In the genomic region with DNA sequence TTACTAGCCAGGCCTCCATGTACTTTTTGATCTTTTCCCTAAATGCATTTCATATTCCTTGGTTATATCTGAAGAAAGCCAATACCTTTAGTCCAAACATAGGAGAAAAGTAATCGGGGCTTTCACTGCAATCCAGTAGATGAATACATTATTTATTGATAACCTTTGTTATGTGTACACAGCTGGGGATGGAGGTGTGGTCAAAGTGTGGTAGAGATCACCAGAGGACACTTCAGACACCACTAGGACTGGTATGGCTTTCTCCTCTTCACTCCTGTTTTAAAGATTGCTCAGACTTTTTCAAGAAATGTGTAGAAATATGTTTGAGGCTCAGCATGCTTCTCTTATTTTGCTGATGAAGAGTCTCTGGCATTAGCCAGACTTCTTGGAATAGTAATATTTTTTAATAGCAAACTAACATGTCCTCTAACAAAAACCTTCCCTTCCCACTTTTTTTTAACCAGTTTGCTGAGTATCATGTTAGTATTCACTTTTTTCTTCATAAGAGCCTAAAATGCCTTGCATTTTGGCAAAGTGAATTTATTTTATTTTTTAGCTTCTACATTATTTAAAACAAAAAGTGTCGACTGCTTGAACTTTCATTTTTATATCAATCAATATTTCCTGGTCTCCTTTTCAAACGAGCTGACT, we compare ENCODE assay signal across 8 cellular contexts.
DNase-seq lines count a peak whose midpoint lies in the region; ATAC-seq and TF ChIP-seq lines count a peak whose summit lies in the region.

No MANE protein-coding gene starts in this region.

- peaks cover 70% of the 10 kb centered on the region for H3K4me1 Mint-ChIP-seq in activated naive CD8-positive, alpha-beta T cell treated with anti-CD3 and anti-CD28 coated beads, Interleukin-2, amount 50 U/mL, for 24 hours

- peak overlapping the region; percentile 83 for H3K27ac Mint-ChIP-seq in activated naive CD8-positive, alpha-beta T cell treated with anti-CD3 and anti-CD28 coated beads, Interleukin-2, amount 50 U/mL, for 24 hours

- no peak for TF ChIP-seq CTCF in neutrophil (IDR thresholded peaks at IDR 0.05)

- H3K4me3 Mint-ChIP-seq in activated naive CD8-positive, alpha-beta T cell treated with anti-CD3 and anti-CD28 coated beads, Interleukin-2, amount 50 U/mL, for 24 hours: peak overlapping the region; percentile 82

- H3K4me1 ChIP-seq in neutrophil (ENCODE audit: control insufficient read depth in 1 of 2, insufficient read depth in 1 of 2, low read depth in 1 of 2, low read length in 1 of 2): peaks cover 76 to 78% of the 10 kb centered on the region in 2 experiments

- no peaks in the 10 kb centered on the region for H3K27me3 Mint-ChIP-seq in activated naive CD8-positive, alpha-beta T cell treated with anti-CD3 and anti-CD28 coated beads, Interleukin-2, amount 50 U/mL, for 24 hours

- ATAC-seq in GM18867 (IDR thresholded peaks at IDR 0.05; ENCODE audit: unreplicated experiment) (peak; percentile 42), HG03432 (IDR thresholded peaks at IDR 0.05; ENCODE audit: unreplicated experiment) (peak; percentile 41), HG03565 (IDR thresholded peaks at IDR 0.05; ENCODE audit: unreplicated experiment) (no peak)
- peak; percentile 41 for ATAC-seq in activated naive CD8-positive, alpha-beta T cell treated with anti-CD3 and anti-CD28 coated beads, Interleukin-2, amount 50 U/mL, for 24 hours

- no peaks in the 10 kb centered on the region for H3K36me3 ChIP-seq in neutrophil

- H3K9me3 ChIP-seq in neutrophil: no peaks in the 10 kb centered on the region

- H3K27ac ChIP-seq in neutrophil: peak overlapping the region; percentile 93

- no peak for DNase-seq in activated naive CD8-positive, alpha-beta T cell treated with anti-CD3 and anti-CD28 coated beads, Interleukin-2, amount 50 U/mL, for 24 hours
- DNase-seq in NCI-H187 treated with DMSO at 0.1 percent for 48 hours (lab: John Stamatoyannopoulos, UW) (no peak), activated gamma-delta T cell (lab: John Stamatoyannopoulos, UW) (no peak), HPDE6-E6E7 (ENCODE audit: extremely low spot score) (no peak)

- H3K4me3 ChIP-seq in neutrophil (ENCODE audit: low read depth in 1 of 2, low read length in 1 of 2): peak overlapping the region; percentile 68 to 75

- no peaks in the 10 kb centered on the region for H3K27me3 ChIP-seq in neutrophil

- peaks cover under 1% of the 10 kb centered on the region for H3K36me3 Mint-ChIP-seq in activated naive CD8-positive, alpha-beta T cell treated with anti-CD3 and anti-CD28 coated beads, Interleukin-2, amount 50 U/mL, for 24 hours (ENCODE audit: low read depth)

- no peaks in the 10 kb centered on the region for H3K9me3 Mint-ChIP-seq in activated naive CD8-positive, alpha-beta T cell treated with anti-CD3 and anti-CD28 coated beads, Interleukin-2, amount 50 U/mL, for 24 hours
